In genomic region chr6:33929575-33930288, GRCh38 we compare ENCODE assay signal across 18 cellular contexts.
DNase-seq lines count a peak whose midpoint lies in the region; ATAC-seq and TF ChIP-seq lines count a peak whose summit lies in the region.
"Had no signal": no experiment of that assay in that cellular context is flagged by ENCODE, and none has a peak within 500 bp of the region (broad histone marks: within the 10 kb centered on the region; RNA-seq: fewer than 3 reads in every experiment).

No MANE protein-coding gene starts in this region.

- H3K27ac ChIP-seq in A673 (ENCODE audit: low read depth, low read length, poor library complexity, severe bottlenecking): no peak overlapping the region
- H3K27ac ChIP-seq: suprapubic skin had no signal

- ATAC-seq in left cardiac atrium (peak in 1 of 2 donors; percentile 42), SK-N-SH treated with all-trans-retinoic acid at 6 μM for 48 hours (no peak), HG03565 (IDR thresholded peaks at IDR 0.05; ENCODE audit: unreplicated experiment) (no peak)
- ATAC-seq: activated T-helper 17 cell treated with anti-CD3 and anti-CD28 coated beads, Interleukin-2, amount 50 U/mL, for 72 hours; effector memory CD8-positive, alpha-beta T cell; left colon had no signal

- H3K9me3 Mint-ChIP-seq in progenitor cell of endocrine pancreas (ENCODE audit: low read depth): peaks cover 6% of the 10 kb centered on the region
- H3K9me3 Mint-ChIP-seq: activated T-helper 17 cell treated with anti-CD3 and anti-CD28 coated beads, Interleukin-2, amount 50 U/mL, for 72 hours; effector memory CD8-positive, alpha-beta T cell had no signal

- no peaks in the 10 kb centered on the region for H3K36me3 Mint-ChIP-seq in progenitor cell of endocrine pancreas (ENCODE audit: insufficient read depth)
- H3K36me3 Mint-ChIP-seq: naive B cell had no signal

- peak; percentile 81 for DNase-seq in A673 (ENCODE audit: low spot score)
- peak; percentile 92 for DNase-seq in DMS 273 (lab: John Stamatoyannopoulos, UW; ENCODE audit: unreplicated experiment)
- peak; percentile 44 for DNase-seq in NCI-H2107 (lab: John Stamatoyannopoulos, UW)
- peak; percentile 26 for DNase-seq in left cardiac atrium
- no peak for DNase-seq in progenitor cell of endocrine pancreas (ENCODE audit: low spot score, unreplicated experiment)
- DNase-seq in cortex of kidney (lab: John Stamatoyannopoulos, UW): no peak
- DNase-seq: central memory CD4-positive, alpha-beta T cell; effector memory CD8-positive, alpha-beta T cell; GOT3; Kasumi-1; left colon; naive B cell; SK-N-SH had no signal

- H3K4me1 ChIP-seq in A673 (ENCODE audit: insufficient read depth, low read length, poor library complexity, severe bottlenecking): peaks cover 6% of the 10 kb centered on the region

- H3K9me3 ChIP-seq in A673 (ENCODE audit: low read depth, low read length, poor library complexity, severe bottlenecking): no peaks in the 10 kb centered on the region
- H3K9me3 ChIP-seq: SK-N-SH, suprapubic skin had no signal

- H3K27me3 Mint-ChIP-seq in progenitor cell of endocrine pancreas: peaks cover 22% of the 10 kb centered on the region

- CTCF ChIA-PET in A673 (lab: Charles Lee): interaction anchor here (0.6 kb wide), 1 partner anchor 528 kb away, joined by 3 read pairs; no protein-coding TSS in a partner anchor

- H3K4me3 Mint-ChIP-seq in progenitor cell of endocrine pancreas (ENCODE audit: low read depth): no peak overlapping the region
- H3K4me3 Mint-ChIP-seq: activated T-helper 17 cell treated with anti-CD3 and anti-CD28 coated beads, Interleukin-2, amount 50 U/mL, for 72 hours; B cell; effector memory CD8-positive, alpha-beta T cell; naive B cell had no signal

- no TSS peak for BruUV-seq in A673 (replicated peaks; lab: Mats Ljungman, UMichigan)

- TF ChIP-seq CTCF in A673 (conservative IDR thresholded peaks at IDR 0.05; ENCODE audit: low read depth, low read length) (no peak), progenitor cell of endocrine pancreas (IDR thresholded peaks at IDR 0.05; ENCODE audit: unreplicated experiment) (no peak)

- H3K4me3 ChIP-seq in A673 (ENCODE audit: low read depth, low read length, poor library complexity, severe bottlenecking): no peak overlapping the region
- H3K4me3 ChIP-seq: suprapubic skin had no signal

- H3K36me3 ChIP-seq in A673 (ENCODE audit: insufficient read depth, low read length, poor library complexity, severe bottlenecking): no peaks in the 10 kb centered on the region
- H3K36me3 ChIP-seq: suprapubic skin had no signal

- POLR2A ChIA-PET in A673 (lab: Charles Lee; ENCODE audit: low non-redundant PET): interaction anchor here (0.6 kb wide), 1 partner anchor 25 kb away, joined by 3 read pairs; no protein-coding TSS in a partner anchor

- H3K27ac Mint-ChIP-seq in progenitor cell of endocrine pancreas: no peak overlapping the region
- H3K27ac Mint-ChIP-seq: activated T-helper 17 cell treated with anti-CD3 and anti-CD28 coated beads, Interleukin-2, amount 50 U/mL, for 72 hours; B cell; effector memory CD8-positive, alpha-beta T cell had no signal

- intact Hi-C loops in A673 (cut with micrococcal nuclease; ENCODE audit: unreplicated experiment) (no loop called here), left cardiac atrium (cut with DNase I) (no loop called here)

- H3K27me3 ChIP-seq in A673 (replicated peaks; ENCODE audit: insufficient read depth, low read depth, low read length, poor library complexity): no peaks in the 10 kb centered on the region
- H3K27me3 ChIP-seq: suprapubic skin had no signal

- H3K4me1 Mint-ChIP-seq in progenitor cell of endocrine pancreas (ENCODE audit: low read depth): no peaks in the 10 kb centered on the region
- H3K4me1 Mint-ChIP-seq: activated T-helper 17 cell treated with anti-CD3 and anti-CD28 coated beads, Interleukin-2, amount 50 U/mL, for 72 hours had no signal

TF ChIP-seq in SK-N-SH treated with all-trans-retinoic acid at 6 μM for 48 hours, 23 proteins besides CTCF, POLR2A, EP300 and RAD21:
- TF ChIP-seq RARB (CRISPR knock-in tag; IDR thresholded peaks at IDR 0.05) (no peak), PPARA (CRISPR knock-in tag; IDR thresholded peaks at IDR 0.05; ENCODE audit: borderline replicate concordance) (no peak), ZFP30 (CRISPR knock-in tag; IDR thresholded peaks at IDR 0.05) (no peak), ZNF565 (CRISPR knock-in tag; conservative IDR thresholded peaks at IDR 0.05; ENCODE audit: low read depth) (no peak), GLIS3 (CRISPR knock-in tag; IDR thresholded peaks at IDR 0.05) (no peak), ZNF8 (CRISPR knock-in tag; IDR thresholded peaks at IDR 0.05) (no peak), OSR1 (CRISPR knock-in tag; IDR thresholded peaks at IDR 0.05) (no peak), ESRRG (CRISPR knock-in tag; IDR thresholded peaks at IDR 0.05) (no peak), SNAI2 (CRISPR knock-in tag; IDR thresholded peaks at IDR 0.05) (no peak), POU6F1 (CRISPR knock-in tag; IDR thresholded peaks at IDR 0.05; ENCODE audit: borderline replicate concordance, low read depth) (no peak), ZFP3 (CRISPR knock-in tag; IDR thresholded peaks at IDR 0.05) (no peak), ZC3H10 (CRISPR knock-in tag; IDR thresholded peaks at IDR 0.05) (no peak), BACH2 (CRISPR knock-in tag; IDR thresholded peaks at IDR 0.05; ENCODE audit: borderline replicate concordance) (no peak), CSDC2 (CRISPR knock-in tag; IDR thresholded peaks at IDR 0.05) (no peak), ISL1 (CRISPR knock-in tag; IDR thresholded peaks at IDR 0.05) (no peak), ZNF70 (CRISPR knock-in tag; IDR thresholded peaks at IDR 0.05) (no peak), TCF4 (CRISPR knock-in tag; IDR thresholded peaks at IDR 0.05; ENCODE audit: borderline replicate concordance) (no peak), TOX (CRISPR knock-in tag; IDR thresholded peaks at IDR 0.05; ENCODE audit: borderline replicate concordance) (no peak), CSRNP3 (CRISPR knock-in tag; IDR thresholded peaks at IDR 0.05) (no peak)
- TF ChIP-seq, protein P1, sequence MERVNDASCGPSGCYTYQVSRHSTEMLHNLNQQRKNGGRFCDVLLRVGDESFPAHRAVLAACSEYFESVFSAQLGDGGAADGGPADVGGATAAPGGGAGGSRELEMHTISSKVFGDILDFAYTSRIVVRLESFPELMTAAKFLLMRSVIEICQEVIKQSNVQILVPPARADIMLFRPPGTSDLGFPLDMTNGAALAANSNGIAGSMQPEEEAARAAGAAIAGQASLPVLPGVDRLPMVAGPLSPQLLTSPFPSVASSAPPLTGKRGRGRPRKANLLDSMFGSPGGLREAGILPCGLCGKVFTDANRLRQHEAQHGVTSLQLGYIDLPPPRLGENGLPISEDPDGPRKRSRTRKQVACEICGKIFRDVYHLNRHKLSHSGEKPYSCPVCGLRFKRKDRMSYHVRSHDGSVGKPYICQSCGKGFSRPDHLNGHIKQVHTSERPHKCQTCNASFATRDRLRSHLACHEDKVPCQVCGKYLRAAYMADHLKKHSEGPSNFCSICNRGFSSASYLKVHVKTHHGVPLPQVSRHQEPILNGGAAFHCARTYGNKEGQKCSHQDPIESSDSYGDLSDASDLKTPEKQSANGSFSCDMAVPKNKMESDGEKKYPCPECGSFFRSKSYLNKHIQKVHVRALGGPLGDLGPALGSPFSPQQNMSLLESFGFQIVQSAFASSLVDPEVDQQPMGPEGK (CRISPR knock-in tag; IDR thresholded peaks at IDR 0.05; ENCODE audit: borderline replicate concordance): no peak
TF ChIP-seq in SK-N-SH treated with all-trans-retinoic acid at 6 μM for 48 hours: peak in this region for 0.

Comparison
In these comparisons a context has a peak if more than half of its experiments do, and no peak if none do; other contexts are left out.
1. DNase-seq: peak in A673 (single experiment), DMS 273 (single experiment), NCI-H2107 (single experiment) and left cardiac atrium (single experiment); none in progenitor cell of endocrine pancreas (single experiment) and cortex of kidney (single experiment).